Comparison of ENCODE assay signal across 8 cellular contexts in genomic region chr17:75412455-75413317, GRCh38. TPM values are rescaled to one million over a fixed set of nuclear protein-coding genes. Genes with fewer than 3 reads are reported as not detected.
DNase-seq lines count a peak whose midpoint lies in the region; ATAC-seq, FAIRE-seq and TF ChIP-seq lines count a peak whose summit lies in the region.

No MANE protein-coding gene starts in this region.

- peak; percentile 71 for DNase-seq in EL
- peak in 1 of 2 experiments; percentile 72 for DNase-seq in HL-60 (ENCODE audit: low read depth in 1 of 2, low spot score in 1 of 2)
- peak; percentile 83 for DNase-seq in NCI-H82 (lab: John Stamatoyannopoulos, UW)
- DNase-seq in activated CD4-positive, alpha-beta memory T cell treated with anti-CD3 and anti-CD28 coated beads, Interleukin-2, amount 10 ng/mL, durations not matched to agents 7 days and 5 days = peak; percentile 81
- peak in 1 of 2 experiments; percentile 86 for DNase-seq in H1 (ENCODE audit: low read depth in 1 of 2, low spot score in 2 of 2)
- peak in 1 of 2 experiments; percentile 71 for DNase-seq in mesothelial cell of epicardium (ENCODE audit: low spot score in 2 of 2, unreplicated experiment in 2 of 2)
- DNase-seq in stimulated activated CD8-positive, alpha-beta memory T cell treated with anti-CD3 and anti-CD28 coated beads, Interleukin-4, amount 100 ng/mL, for 4 hours (ENCODE audit: low read depth in 2 of 2, low spot score in 1 of 2) = peak; percentile 37 to 51

- H3K27ac Mint-ChIP-seq in activated CD4-positive, alpha-beta memory T cell treated with anti-CD3 and anti-CD28 coated beads, Interleukin-2, amount 10 ng/mL, durations not matched to agents 7 days and 5 days = peak overlapping the region; percentile 29
- no peak overlapping the region for H3K27ac Mint-ChIP-seq in mesothelial cell of epicardium

- no peaks in the 10 kb centered on the region for H3K4me1 ChIP-seq in H1 (replicated peaks in 1 of 4; ENCODE audit: control insufficient read depth in 3 of 4, insufficient read depth in 4 of 4, low read length in 3 of 4)

- TF ChIP-seq RAD21 in H1 (IDR thresholded peaks at IDR 0.05 in 1 of 2, conservative IDR thresholded peaks at IDR 0.05 in 1 of 2; ENCODE audit: low read depth in 2 of 2, low read length in 2 of 2) = peak; percentile 94 to 98

- H2AK5ac ChIP-seq in H1 (ENCODE audit: low read depth, low read length) = no peak overlapping the region

- H3K4me3 ChIP-seq in HL-60 (replicated peaks; ENCODE audit: insufficient read depth, low read length) = no peak overlapping the region
- H3K4me3 ChIP-seq in H1 (ENCODE audit: extremely low read depth in 1 of 4, insufficient read depth in 2 of 4, low read depth in 3 of 4, low read length in 4 of 4) = no peak overlapping the region

- H3K4ac ChIP-seq in H1 (replicated peaks; ENCODE audit: insufficient read length, low read depth, low read length) = no peak overlapping the region

- no peak overlapping the region for H3K9ac ChIP-seq in H1 (replicated peaks in 1 of 4; ENCODE audit: extremely low read depth in 1 of 4, low read depth in 3 of 4, low read length in 3 of 4)

- no peak overlapping the region for H4K8ac ChIP-seq in H1 (ENCODE audit: extremely low read depth, insufficient read depth, low read length)

- H2BK20ac ChIP-seq in H1 (ENCODE audit: low read length) = no peak overlapping the region

- no peak overlapping the region for H2BK15ac ChIP-seq in H1 (ENCODE audit: low read length)

- no peaks in the 10 kb centered on the region for H3K9me3 Mint-ChIP-seq in activated CD4-positive, alpha-beta memory T cell treated with anti-CD3 and anti-CD28 coated beads, Interleukin-2, amount 10 ng/mL, durations not matched to agents 7 days and 5 days
- no peaks in the 10 kb centered on the region for H3K9me3 Mint-ChIP-seq in mesothelial cell of epicardium

- POLR2A ChIA-PET in activated CD4-positive, alpha-beta memory T cell treated with anti-CD3 and anti-CD28 coated beads, Interleukin-2, amount 10 ng/mL, durations not matched to agents 7 days and 5 days (lab: Charles Lee) = interaction anchor here (0.8 to 2.1 kb wide), 8 partner anchors 90 to 152 kb away, joined by 3 to 7 read pairs (median 5); partner anchors contain the start of genes GGA3, MIF4GD, MRPS7 and SLC25A19
- POLR2A ChIA-PET in H1 (lab: Charles Lee; ENCODE audit: partially characterized antibody) = interaction anchor here (0.9 to 2.6 kb wide), 7 partner anchors 18 to 270 kb away, joined by 3 to 10 read pairs (median 3); partner anchors contain the start of genes GGA3 and MRPS7

- peak overlapping the region; percentile 96 for H2AFZ ChIP-seq in H1 (ENCODE audit: low read length)

- H3K9me3 ChIP-seq in H1 (ENCODE audit: insufficient read depth in 2 of 2, low read depth in 1 of 2, low read length in 1 of 2) = no peaks in the 10 kb centered on the region

- no peak for TF ChIP-seq EP300 in H1 (IDR thresholded peaks at IDR 0.05; ENCODE audit: borderline replicate concordance in 1 of 2, low read depth in 2 of 2, low read length in 2 of 2)

- H2BK120ac ChIP-seq in H1 (replicated peaks; ENCODE audit: low read depth, low read length) = no peak overlapping the region

- H3K14ac ChIP-seq in H1 (ENCODE audit: insufficient read length) = no peak overlapping the region

- H3K79me2 ChIP-seq in H1 (ENCODE audit: control insufficient read depth in 1 of 2, insufficient read depth in 2 of 2, low read length in 2 of 2) = no peaks in the 10 kb centered on the region

- H3K4me1 Mint-ChIP-seq in activated CD4-positive, alpha-beta memory T cell treated with anti-CD3 and anti-CD28 coated beads, Interleukin-2, amount 10 ng/mL, durations not matched to agents 7 days and 5 days = peaks cover 26% of the 10 kb centered on the region
- H3K4me1 Mint-ChIP-seq in mesothelial cell of epicardium = peaks cover 3% of the 10 kb centered on the region

- H4K20me1 ChIP-seq in H1 (replicated peaks in 1 of 2; ENCODE audit: control insufficient read depth in 1 of 2, insufficient read depth in 2 of 2, low read length in 2 of 2) = no peaks in the 10 kb centered on the region

- TF ChIP-seq CTCF in HL-60 (IDR thresholded peaks at IDR 0.05; ENCODE audit: insufficient read depth, low read length) (peak; percentile 50), H1 (IDR thresholded peaks at IDR 0.05; ENCODE audit: control extremely low read depth in 1 of 3, insufficient read depth in 1 of 3, low read depth in 1 of 3, low read length in 3 of 3) (peak; percentile 70 to 95 (median 87)), mesothelial cell of epicardium (IDR thresholded peaks at IDR 0.05; ENCODE audit: unreplicated experiment) (peak; percentile 64)

- CTCF ChIA-PET in activated CD4-positive, alpha-beta memory T cell treated with anti-CD3 and anti-CD28 coated beads, Interleukin-2, amount 10 ng/mL, durations not matched to agents 7 days and 5 days (lab: Charles Lee) = interaction anchor here (0.6 to 3.1 kb wide), 31 partner anchors 10 to 489 kb away, joined by 3 to 20 read pairs (median 4); partner anchors contain the start of genes GGA3, MIF4GD, MRPS7 and OTOP2
- CTCF ChIA-PET in H1 (lab: Charles Lee; ENCODE audit: partially characterized antibody) = interaction anchor here (0.5 to 3.5 kb wide), 45 partner anchors 9 to 452 kb away, joined by 3 to 36 read pairs (median 4); partner anchors contain the start of genes MIF4GD and SLC25A19

- no peak overlapping the region for H4K5ac ChIP-seq in H1 (ENCODE audit: insufficient read length, low read depth, low read length)

- H3K27me3 ChIP-seq in HL-60 (ENCODE audit: insufficient read depth, poor library complexity, severe bottlenecking) = no peaks in the 10 kb centered on the region
- H3K27me3 ChIP-seq in H1 (replicated peaks in 1 of 4; ENCODE audit: control insufficient read depth in 3 of 4, extremely low read depth in 1 of 4, insufficient read depth in 3 of 4, low read length in 3 of 4) = no peaks in the 10 kb centered on the region

- H3K23ac ChIP-seq in H1 (ENCODE audit: insufficient read length) = no peak overlapping the region

- H3K18ac ChIP-seq in H1 (ENCODE audit: extremely low read depth, low read length) = no peak overlapping the region

- no peak for TF ChIP-seq POLR2A in H1 (IDR thresholded peaks at IDR 0.05; ENCODE audit: control extremely low read depth in 1 of 2, low read depth in 2 of 2, low read length in 2 of 2)

- no peaks in the 10 kb centered on the region for H3K23me2 ChIP-seq in H1 (ENCODE audit: low read depth, low read length)

- H2BK5ac ChIP-seq in H1 (ENCODE audit: low read depth, low read length) = no peak overlapping the region

- peak; percentile 32 for FAIRE-seq in H1 (lab: Jason Lieb, UNC)

- no peak for ATAC-seq in GM18909 (IDR thresholded peaks at IDR 0.05; ENCODE audit: poor library complexity, unreplicated experiment)

- 24% methylated on average over 8 of the region's 8 CpGs; no CpG with 5 or more reads in 1 of the 2 experiments for WGBS in H1 (ENCODE audit: extremely low coverage in 1 of 2, insufficient coverage in 1 of 2, insufficient read length in 1 of 2, insufficient replicate concordance in 2 of 2, low coverage in 1 of 2, low lambda C conversion rate in 2 of 2, missing lambda C conversion rate in 1 of 2), 2 experiments

- H2BK12ac ChIP-seq in H1 (ENCODE audit: low read depth, low read length) = no peak overlapping the region

- peaks cover 12% of the 10 kb centered on the region for H3K27me3 Mint-ChIP-seq in activated CD4-positive, alpha-beta memory T cell treated with anti-CD3 and anti-CD28 coated beads, Interleukin-2, amount 10 ng/mL, durations not matched to agents 7 days and 5 days
- H3K27me3 Mint-ChIP-seq in mesothelial cell of epicardium (ENCODE audit: low read depth) = peaks cover 32% of the 10 kb centered on the region

- H3K36me3 ChIP-seq in H1 (ENCODE audit: control insufficient read depth in 2 of 4, insufficient read depth in 4 of 4, low read length in 3 of 4) = no peaks in the 10 kb centered on the region

- no peak overlapping the region for H3K27ac ChIP-seq in HL-60 (replicated peaks)
- H3K27ac ChIP-seq in H1 (ENCODE audit: low read depth, low read length) = no peak overlapping the region

- no peak overlapping the region for H3K4me3 Mint-ChIP-seq in activated CD4-positive, alpha-beta memory T cell treated with anti-CD3 and anti-CD28 coated beads, Interleukin-2, amount 10 ng/mL, durations not matched to agents 7 days and 5 days
- H3K4me3 Mint-ChIP-seq in mesothelial cell of epicardium = peak overlapping the region; percentile 46

- no peak overlapping the region for H4K91ac ChIP-seq in H1 (replicated peaks; ENCODE audit: insufficient read length, low read length)

- H3K56ac ChIP-seq in H1 (replicated peaks; ENCODE audit: insufficient read length, low read depth, low read length) = no peak overlapping the region

- no peaks in the 10 kb centered on the region for H3K36me3 Mint-ChIP-seq in activated CD4-positive, alpha-beta memory T cell treated with anti-CD3 and anti-CD28 coated beads, Interleukin-2, amount 10 ng/mL, durations not matched to agents 7 days and 5 days (ENCODE audit: low read depth)
- no peaks in the 10 kb centered on the region for H3K36me3 Mint-ChIP-seq in mesothelial cell of epicardium

- no peaks in the 10 kb centered on the region for H3K79me1 ChIP-seq in H1 (ENCODE audit: low read depth, low read length)

- peak overlapping the region in 1 of 2 experiments; percentile 43; a peak in 1 of 4 replicates for H3K4me2 ChIP-seq in H1 (ENCODE audit: insufficient read depth in 1 of 2, low read depth in 2 of 2, low read length in 2 of 2)

RNA-seq across cellular contexts. Expression of gene GRB2, which starts 7.2 kb away (rescaled TPM):
- 100 to 1,000 TPM; 130 to 132 TPM for total RNA-seq in activated CD4-positive, alpha-beta memory T cell treated with anti-CD3 and anti-CD28 coated beads, Interleukin-2, amount 10 ng/mL, durations not matched to agents 7 days and 5 days
- total RNA-seq in H1 (2021; fragmentation: NEBNext Ultra II Directional; extraction: Animal tissue kit (Norgen Biotek cat#: 25700)) = 101 and 102 TPM in 2 replicates
- polyA plus RNA-seq in H1 (2011; rRNA removed) = 44.2 and 51.8 TPM in 2 replicates
- polyA plus RNA-seq in H1 (2011; cell fraction: cytosol; rRNA removed) = 58.1 TPM
- polyA plus RNA-seq in H1 (2011; cell fraction: nucleus; rRNA removed) = 45.2 TPM
- polyA plus RNA-seq in H1 (2012, experiment 1 of 2) = 58.4 to 70.9 TPM (median 63.2 TPM) in 4 replicates
- polyA plus RNA-seq in H1 (2012, experiment 2 of 2) = 69.4 TPM
- polyA plus RNA-seq in H1 (2013, experiment 1 of 2) = 96.2 TPM
- polyA plus RNA-seq in H1 (2013, experiment 2 of 2) = 83.9 TPM
- 40.6 and 44.1 TPM in 2 replicates for polyA minus RNA-seq in H1 (2011; rRNA and poly(A)+ RNA removed)
- 20.0 TPM for polyA minus RNA-seq in H1 (2011; cell fraction: cytosol; rRNA and poly(A)+ RNA removed)
- polyA minus RNA-seq in H1 (2011; cell fraction: nucleus; rRNA and poly(A)+ RNA removed) = 41.5 TPM
- total RNA-seq in mesothelial cell of epicardium = 61.8 to 67.8 TPM (median 66.3 TPM) in 3 replicates

RNA-seq across cellular contexts. Expression of gene TMEM94, which starts 43.7 kb away (rescaled TPM):
- 10 to 100 TPM; 76.4 to 81.9 TPM for total RNA-seq in activated CD4-positive, alpha-beta memory T cell treated with anti-CD3 and anti-CD28 coated beads, Interleukin-2, amount 10 ng/mL, durations not matched to agents 7 days and 5 days
- total RNA-seq in H1 (2021; fragmentation: NEBNext Ultra II Directional; extraction: Animal tissue kit (Norgen Biotek cat#: 25700)) = 54.8 and 64.3 TPM in 2 replicates
- 69.9 and 147 TPM in 2 replicates for polyA plus RNA-seq in H1 (2011; rRNA removed)
- 40.8 TPM for polyA plus RNA-seq in H1 (2011; cell fraction: cytosol; rRNA removed)
- 381 TPM for polyA plus RNA-seq in H1 (2011; cell fraction: nucleus; rRNA removed)
- polyA plus RNA-seq in H1 (2012, experiment 1 of 2) = 65.6 to 77.5 TPM (median 73.0 TPM) in 4 replicates
- polyA plus RNA-seq in H1 (2012, experiment 2 of 2) = 62.7 TPM
- polyA plus RNA-seq in H1 (2013, experiment 1 of 2) = 65.9 TPM
- polyA plus RNA-seq in H1 (2013, experiment 2 of 2) = 65.6 TPM
- 42.3 and 63.6 TPM in 2 replicates for polyA minus RNA-seq in H1 (2011; rRNA and poly(A)+ RNA removed)
- polyA minus RNA-seq in H1 (2011; cell fraction: cytosol; rRNA and poly(A)+ RNA removed) = 61.0 TPM
- polyA minus RNA-seq in H1 (2011; cell fraction: nucleus; rRNA and poly(A)+ RNA removed) = 89.8 TPM
- total RNA-seq in mesothelial cell of epicardium = 126 to 130 TPM (median 126 TPM) in 3 replicates
